Comparison of ENCODE assay signal across 15 cellular contexts in the genomic region with DNA sequence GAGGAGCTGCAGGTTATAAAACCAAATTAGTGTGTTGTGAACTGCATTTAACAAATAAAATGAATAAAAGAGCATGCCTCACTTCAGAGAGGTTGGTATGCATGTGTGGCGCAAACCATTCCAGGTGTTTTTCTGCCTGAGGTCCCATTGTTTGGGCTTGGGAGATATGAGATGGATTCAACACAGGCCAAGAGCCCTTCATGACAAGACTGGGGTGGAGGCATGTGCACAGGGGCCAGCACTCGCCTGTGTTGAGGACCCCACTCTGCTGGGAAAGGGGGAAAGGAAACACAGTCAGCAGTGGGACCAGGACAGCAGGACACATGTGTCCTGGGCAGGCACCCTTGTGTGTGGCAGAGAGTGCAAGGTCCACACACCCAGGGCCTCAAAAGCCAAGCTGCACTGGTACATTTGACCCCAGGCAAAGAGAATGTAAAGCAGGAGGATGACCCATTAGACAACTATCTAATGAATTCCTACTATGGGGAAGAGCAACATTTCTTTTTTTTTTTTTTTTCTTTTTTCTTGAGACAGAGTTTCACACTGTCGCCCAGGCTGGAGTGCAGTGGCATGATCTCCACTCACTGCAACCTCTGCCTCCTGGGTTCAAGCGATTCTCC. TPM values are rescaled to one million over a fixed set of nuclear protein-coding genes. Genes with fewer than 3 reads are reported as not detected.
"Had no signal": no experiment of that assay in that cellular context is flagged by ENCODE, and none has a peak within 500 bp of the region (broad histone marks: within the 10 kb centered on the region; RNA-seq: fewer than 3 reads in every experiment).

No MANE protein-coding gene starts in this region.

- H3K4me3 ChIP-seq: body of pancreas, left lung, upper lobe of left lung had no signal

- ATAC-seq: activated CD8-positive, alpha-beta T cell treated with anti-CD3 and anti-CD28 coated beads for 36 hours; body of pancreas had no signal

- DNase-seq: activated CD8-positive, alpha-beta T cell treated with anti-CD3 and anti-CD28 coated beads for 36 hours; amniotic stem cell; body of pancreas; left lung; mesendoderm; occipital lobe; stimulated activated CD4-positive, alpha-beta T cell treated with anti-CD3 and anti-CD28 coated beads, Interleukin-2, amount 100 ng/mL, for 48 hours; stimulated activated naive CD4-positive, alpha-beta T cell treated with Interleukin-2 at 50 U/mL for 16 hours; T1000 had no signal

- H3K4me1 Mint-ChIP-seq: activated naive CD4-positive, alpha-beta T cell treated with anti-CD3 and anti-CD28 coated beads, Interleukin-2, amount 50 U/mL, for 24 hours; nephron had no signal

- H3K27ac Mint-ChIP-seq: activated CD8-positive, alpha-beta T cell treated with anti-CD3 and anti-CD28 coated beads for 36 hours; activated naive CD4-positive, alpha-beta T cell treated with anti-CD3 and anti-CD28 coated beads, Interleukin-2, amount 50 U/mL, for 24 hours; nephron had no signal

- H3K9me3 Mint-ChIP-seq: activated CD8-positive, alpha-beta T cell treated with anti-CD3 and anti-CD28 coated beads for 36 hours had no signal

- H3K4me3 Mint-ChIP-seq: activated CD8-positive, alpha-beta T cell treated with anti-CD3 and anti-CD28 coated beads for 36 hours; activated naive CD4-positive, alpha-beta T cell treated with anti-CD3 and anti-CD28 coated beads, Interleukin-2, amount 50 U/mL, for 24 hours; nephron had no signal

- H3K27ac ChIP-seq: body of pancreas, left lung, upper lobe of left lung had no signal

- H3K36me3 Mint-ChIP-seq: activated naive CD4-positive, alpha-beta T cell treated with anti-CD3 and anti-CD28 coated beads, Interleukin-2, amount 50 U/mL, for 24 hours had no signal

- H3K4me1 ChIP-seq: body of pancreas, left lung, upper lobe of left lung had no signal

- H3K36me3 ChIP-seq: left lung, upper lobe of left lung had no signal

- H3K9me3 ChIP-seq: body of pancreas, left lung, upper lobe of left lung had no signal

- H3K27me3 ChIP-seq: body of pancreas, upper lobe of left lung had no signal

RNA-seq across cellular contexts. Expression of gene SLC18A3, which starts 9.2 kb away (rescaled TPM):
- total RNA-seq: activated CD8-positive, alpha-beta T cell treated with anti-CD3 and anti-CD28 coated beads for 36 hours; body of pancreas; dermis microvascular lymphatic vessel endothelial cell; esophagus mucosa; left lung; occipital lobe; upper lobe of left lung had no signal

RNA-seq across cellular contexts. Expression of gene CHAT, which starts 12.9 kb away (rescaled TPM):
- total RNA-seq: activated CD8-positive, alpha-beta T cell treated with anti-CD3 and anti-CD28 coated beads for 36 hours; dermis microvascular lymphatic vessel endothelial cell; esophagus mucosa; fibroblast of villous mesenchyme; left lung; upper lobe of left lung had no signal
